ENCODE assay signal across 8 cellular contexts in genomic region chr12:71636704-71637115, GRCh38. TPM values are rescaled to one million over a fixed set of nuclear protein-coding genes. Genes with fewer than 3 reads are reported as not detected.
A peak's percentile ranks its signal among the peaks of the same experiment; 100 is the strongest.
DNase-seq lines count a peak whose midpoint lies in the region; ATAC-seq and TF ChIP-seq lines count a peak whose summit lies in the region.

No MANE protein-coding gene starts in this region.

- POLR2A ChIA-PET in CD4-positive, alpha-beta memory T cell (lab: Charles Lee; ENCODE audit: partially characterized antibody): interaction anchor here (0.9 to 1.1 kb wide), 4 partner anchors 26 to 118 kb away, joined by 3 to 6 read pairs (median 5); partner anchors contain the start of genes RAB21, TMEM19 and ZFC3H1

- H3K27ac ChIP-seq in CD4-positive, alpha-beta memory T cell (ENCODE audit: low read depth, low read length): no peak overlapping the region
- no peak overlapping the region for H3K27ac ChIP-seq in brain microvascular endothelial cell

- H3K27me3 ChIP-seq in CD4-positive, alpha-beta memory T cell (ENCODE audit: insufficient read depth, low read length): no peaks in the 10 kb centered on the region
- no peaks in the 10 kb centered on the region for H3K27me3 ChIP-seq in NT2/D1 (ENCODE audit: insufficient read depth, insufficient read length)
- no peaks in the 10 kb centered on the region for H3K27me3 ChIP-seq in brain microvascular endothelial cell (replicated peaks)

- no peak overlapping the region for H3K4me3 Mint-ChIP-seq in CD4-positive, alpha-beta memory T cell
- H3K4me3 Mint-ChIP-seq in type B pancreatic cell: no peak overlapping the region

- peak; percentile 77 for TF ChIP-seq CTCF in brain microvascular endothelial cell (IDR thresholded peaks at IDR 0.05; ENCODE audit: low read depth, low read length, missing control alignments)
- peak; percentile 86 for TF ChIP-seq CTCF in type B pancreatic cell (conservative IDR thresholded peaks at IDR 0.05)

- H3K36me3 Mint-ChIP-seq in CD4-positive, alpha-beta memory T cell: peaks cover 37 to 76% of the 10 kb centered on the region in 2 donors
- peaks cover 22% of the 10 kb centered on the region for H3K36me3 Mint-ChIP-seq in type B pancreatic cell

- DNase-seq in CD4-positive, alpha-beta memory T cell: peak in 4 of 5 donors; percentile 52 to 59 (median 53)
- DNase-seq in NT2/D1 (ENCODE audit: low read depth, low spot score): peak; percentile 72
- DNase-seq in brain microvascular endothelial cell: peak; percentile 35
- DNase-seq in kidney glomerular epithelial cell (lab: John Stamatoyannopoulos, UW): peak; percentile 54
- no peak for DNase-seq in type B pancreatic cell (ENCODE audit: extremely low spot score, unreplicated experiment)

- TF ChIP-seq RAD21 in Ishikawa (IDR thresholded peaks at IDR 0.05; ENCODE audit: low read depth): peak; percentile 75

- no peak overlapping the region for H3K9ac ChIP-seq in NT2/D1 (ENCODE audit: insufficient read length, low read depth)

- H3K36me3 ChIP-seq in CD4-positive, alpha-beta memory T cell (ENCODE audit: insufficient read depth, low read length): peaks cover 62% of the 10 kb centered on the region
- H3K36me3 ChIP-seq in NT2/D1 (ENCODE audit: insufficient read depth, insufficient read length, low read length) (peaks cover 95% of the 10 kb centered on the region), brain microvascular endothelial cell (replicated peaks) (peaks cover 74% of the 10 kb centered on the region)

- peaks cover 6 to 17% (median 9%) of the 10 kb centered on the region in 4 donors for H3K4me1 Mint-ChIP-seq in CD4-positive, alpha-beta memory T cell
- no peaks in the 10 kb centered on the region for H3K4me1 Mint-ChIP-seq in type B pancreatic cell (ENCODE audit: unreplicated experiment)

- intact Hi-C loops in CD4-positive, alpha-beta memory T cell (cut with micrococcal nuclease): loop anchor here (1.0 to 2.0 kb wide), 3 partner anchors 26 to 221 kb away; partner anchors contain the start of gene ZFC3H1

- ATAC-seq in GM18861 (IDR thresholded peaks at IDR 0.05; ENCODE audit: unreplicated experiment) (peak; percentile 42), HG03565 (IDR thresholded peaks at IDR 0.05; ENCODE audit: unreplicated experiment) (no peak)

- no peak overlapping the region for H3K4me3 ChIP-seq in CD4-positive, alpha-beta memory T cell (ENCODE audit: low read length in 2 of 2)
- H3K4me3 ChIP-seq in NT2/D1 (ENCODE audit: insufficient read length, low read depth) (no peak overlapping the region), brain microvascular endothelial cell (ENCODE audit: low read depth, low read length) (no peak overlapping the region)

- H3K9me3 Mint-ChIP-seq in CD4-positive, alpha-beta memory T cell: no peaks in the 10 kb centered on the region
- H3K9me3 Mint-ChIP-seq in type B pancreatic cell: no peaks in the 10 kb centered on the region

- CTCF ChIA-PET in CD4-positive, alpha-beta memory T cell (lab: Charles Lee; ENCODE audit: partially characterized antibody): interaction anchor here (1.0 to 3.5 kb wide), 26 partner anchors 9 to 1757 kb away, joined by 3 to 42 read pairs (median 6); partner anchors contain the start of genes RAB21, TBC1D15, THAP2 and TMEM19

- no peaks in the 10 kb centered on the region for H3K9me3 ChIP-seq in CD4-positive, alpha-beta memory T cell (ENCODE audit: control insufficient read depth in 1 of 2, low read length in 2 of 2)
- no peaks in the 10 kb centered on the region for H3K9me3 ChIP-seq in NT2/D1 (ENCODE audit: insufficient read depth, low read length)

- no peaks in the 10 kb centered on the region for H3K4me1 ChIP-seq in CD4-positive, alpha-beta memory T cell (ENCODE audit: insufficient read depth, low read length)
- peaks cover 4% of the 10 kb centered on the region for H3K4me1 ChIP-seq in NT2/D1 (ENCODE audit: insufficient read depth, insufficient read length)

- TF ChIP-seq EP300 in Ishikawa (IDR thresholded peaks at IDR 0.05; ENCODE audit: borderline replicate concordance): no peak

- in situ Hi-C loops in brain microvascular endothelial cell (cut with HindIII; ENCODE audit: low pct_ligation_motif_present, low sequenced_read_pairs): no loop called here

- no peaks in the 10 kb centered on the region for H3K27me3 Mint-ChIP-seq in CD4-positive, alpha-beta memory T cell
- no peaks in the 10 kb centered on the region for H3K27me3 Mint-ChIP-seq in type B pancreatic cell

- peak overlapping the region; percentile 25 to 94 (median 83) for H3K27ac Mint-ChIP-seq in CD4-positive, alpha-beta memory T cell
- peak overlapping the region; percentile 26 for H3K27ac Mint-ChIP-seq in type B pancreatic cell

TF ChIP-seq in Ishikawa, 13 proteins besides CTCF, POLR2A, EP300 and RAD21:
- no peak for TF ChIP-seq TAF1 (IDR thresholded peaks at IDR 0.05; ENCODE audit: low read depth)
- TF ChIP-seq MAX (IDR thresholded peaks at IDR 0.05): no peak
- TF ChIP-seq NFIC (IDR thresholded peaks at IDR 0.05): no peak
- TF ChIP-seq REST (IDR thresholded peaks at IDR 0.05; ENCODE audit: low read depth): no peak
- no peak for TF ChIP-seq TCF12 (IDR thresholded peaks at IDR 0.05; ENCODE audit: low read depth)
- no peak for TF ChIP-seq USF1 (IDR thresholded peaks at IDR 0.05)
- TF ChIP-seq EGR1 (IDR thresholded peaks at IDR 0.05): no peak
- no peak for TF ChIP-seq YY1 (IDR thresholded peaks at IDR 0.05; ENCODE audit: low read depth)
- TF ChIP-seq TEAD4 (IDR thresholded peaks at IDR 0.05): no peak
- TF ChIP-seq FOXM1 (IDR thresholded peaks at IDR 0.05; ENCODE audit: borderline replicate concordance, low read depth): no peak

RNA-seq across cellular contexts. Expression of gene ZFC3H1, which starts 26.9 kb away (rescaled TPM):
- 100 to 1,000 TPM; 118 to 121 TPM for total RNA-seq in CD4-positive, alpha-beta memory T cell
- 10 to 100 TPM; 15.0 to 30.2 TPM for polyA plus RNA-seq in CD4-positive, alpha-beta memory T cell
- 35.8 and 38.2 TPM in 2 replicates for total RNA-seq in type B pancreatic cell (ENCODE audit: low replicate concordance)

RNA-seq across cellular contexts. Expression of gene THAP2, which starts 27.4 kb away (rescaled TPM):
- 10 to 100 TPM; 13.1 to 14.0 TPM for total RNA-seq in CD4-positive, alpha-beta memory T cell
- polyA plus RNA-seq in CD4-positive, alpha-beta memory T cell: 10 to 100 TPM in 1 of 2 donors, 1 to 10 TPM in 1; 6.3 to 10.4 TPM
- total RNA-seq in type B pancreatic cell (ENCODE audit: low replicate concordance): 4.9 and 8.9 TPM in 2 replicates

RNA-seq across cellular contexts. Expression of gene TMEM19, which starts 49.2 kb away (rescaled TPM):
- 10 to 100 TPM; 10.5 to 14.1 TPM for total RNA-seq in CD4-positive, alpha-beta memory T cell
- polyA plus RNA-seq in CD4-positive, alpha-beta memory T cell: 10 to 100 TPM; 28.0 to 49.0 TPM
- 11.4 and 15.3 TPM in 2 replicates for total RNA-seq in type B pancreatic cell (ENCODE audit: low replicate concordance)
